Comparison of ENCODE assay signal across 9 cellular contexts in genomic region chr4:173505924-173506779, GRCh38. TPM values are rescaled to one million over a fixed set of nuclear protein-coding genes. Genes with fewer than 3 reads are reported as not detected.
A peak's percentile ranks its signal among the peaks of the same experiment; 100 is the strongest.
DNase-seq lines count a peak whose midpoint lies in the region; ATAC-seq and TF ChIP-seq lines count a peak whose summit lies in the region.
"Had no signal": no experiment of that assay in that cellular context is flagged by ENCODE, and none has a peak within 500 bp of the region (broad histone marks: within the 10 kb centered on the region; RNA-seq: fewer than 3 reads in every experiment).

No MANE protein-coding gene starts in this region.

- DNase-seq in DMS53 treated with DMSO at 0.1 percent for 48 hours (lab: John Stamatoyannopoulos, UW; ENCODE audit: unreplicated experiment), result peak; percentile 21
- DNase-seq in NCI-H2081 treated with DMSO at 0.1 percent for 48 hours (lab: John Stamatoyannopoulos, UW), result peak; percentile 11
- DNase-seq in activated naive CD4-positive, alpha-beta T cell treated with anti-CD3 and anti-CD28 coated beads, Interleukin-2, amount 10 ng/mL, durations not matched to agents 7 days and 5 days, result peak; percentile 73
- DNase-seq in heart right ventricle, result peak; percentile 66
- no peak for DNase-seq in retinal pigment epithelial cell (ENCODE audit: low read depth)
- no peak for DNase-seq in prostate gland (ENCODE audit: low spot score)

- H3K9me3 ChIP-seq in heart right ventricle (peaks cover 0 to 7% (median 0%) of the 10 kb centered on the region in 11 donors), prostate gland (no peaks in the 10 kb centered on the region)

- 23 to 26% methylated on average over 20 of the region's 20 CpGs for WGBS in heart right ventricle, 2 donors
- WGBS in prostate gland, result 34% methylated on average over 20 of the region's 20 CpGs

- H3K4me1 ChIP-seq in heart right ventricle, result peaks cover 0 to 57% (median 12%) of the 10 kb centered on the region in 9 donors
- H3K4me1 ChIP-seq in prostate gland (replicated peaks), result no peaks in the 10 kb centered on the region

- no peak for TF ChIP-seq POLR2A in prostate gland (IDR thresholded peaks at IDR 0.05)

- H3K27ac Mint-ChIP-seq in activated naive CD4-positive, alpha-beta T cell treated with anti-CD3 and anti-CD28 coated beads, Interleukin-2, amount 10 ng/mL, durations not matched to agents 7 days and 5 days, result no peak overlapping the region

- peaks cover 49% of the 10 kb centered on the region for H3K4me1 Mint-ChIP-seq in activated naive CD4-positive, alpha-beta T cell treated with anti-CD3 and anti-CD28 coated beads, Interleukin-2, amount 10 ng/mL, durations not matched to agents 7 days and 5 days

- TF ChIP-seq CTCF in heart right ventricle (IDR thresholded peaks at IDR 0.05), result peak; percentile 53 to 87 (median 77)
- TF ChIP-seq CTCF in retinal pigment epithelial cell (conservative IDR thresholded peaks at IDR 0.05; ENCODE audit: low read depth, low read length), result peak; percentile 87
- TF ChIP-seq CTCF in prostate gland (IDR thresholded peaks at IDR 0.05), result peak in 1 of 4 experiments; percentile 28

- intact Hi-C loops in heart right ventricle (cut with DNase I) (loop anchor here in 9 of 10 donors (1.0 to 10.0 kb wide), 19 partner anchors 191 to 809 kb away; no protein-coding TSS in a partner anchor), prostate gland (cut with DNase I) (loop anchor here (5.0 to 10.0 kb wide), 2 partner anchors 479 to 616 kb away; no protein-coding TSS in a partner anchor)

- H3K27me3 ChIP-seq in heart right ventricle (peaks cover 0 to 99% (median 42%) of the 10 kb centered on the region in 7 donors), prostate gland (replicated peaks; ENCODE audit: insufficient read depth) (peaks cover 44% of the 10 kb centered on the region)

- H3K9me3 Mint-ChIP-seq in activated naive CD4-positive, alpha-beta T cell treated with anti-CD3 and anti-CD28 coated beads, Interleukin-2, amount 10 ng/mL, durations not matched to agents 7 days and 5 days, result peaks cover 5% of the 10 kb centered on the region

- CTCF ChIA-PET in activated naive CD4-positive, alpha-beta T cell treated with anti-CD3 and anti-CD28 coated beads, Interleukin-2, amount 10 ng/mL, durations not matched to agents 7 days and 5 days (lab: Charles Lee), result interaction anchor here (0.9 to 2.4 kb wide), 11 partner anchors 8 to 614 kb away, joined by 3 to 12 read pairs (median 5); no protein-coding TSS in a partner anchor

- H3K36me3 ChIP-seq in heart right ventricle (no peaks in the 10 kb centered on the region), prostate gland (no peaks in the 10 kb centered on the region)

- H3K27ac ChIP-seq in heart right ventricle (peak overlapping the region in 9 of 10 donors; percentile 77 to 94 (median 91)), prostate gland (no peak overlapping the region)

- peaks cover 100% of the 10 kb centered on the region for H3K27me3 Mint-ChIP-seq in activated naive CD4-positive, alpha-beta T cell treated with anti-CD3 and anti-CD28 coated beads, Interleukin-2, amount 10 ng/mL, durations not matched to agents 7 days and 5 days

- H3K36me3 Mint-ChIP-seq in activated naive CD4-positive, alpha-beta T cell treated with anti-CD3 and anti-CD28 coated beads, Interleukin-2, amount 10 ng/mL, durations not matched to agents 7 days and 5 days, result peaks cover 16% of the 10 kb centered on the region

- no peak overlapping the region for H3K4me3 Mint-ChIP-seq in activated naive CD4-positive, alpha-beta T cell treated with anti-CD3 and anti-CD28 coated beads, Interleukin-2, amount 10 ng/mL, durations not matched to agents 7 days and 5 days

- peak; percentile 56 for ATAC-seq in GM19025 (IDR thresholded peaks at IDR 0.05; ENCODE audit: low read depth, unreplicated experiment)
- ATAC-seq in HG03060 (IDR thresholded peaks at IDR 0.05; ENCODE audit: low read depth, unreplicated experiment), result peak; percentile 68
- peak; percentile 51 to 78 (median 66) for ATAC-seq in heart right ventricle

- H3K4me3 ChIP-seq in heart right ventricle (peak overlapping the region in 9 of 10 donors; percentile 15 to 60 (median 46)), retinal pigment epithelial cell (ENCODE audit: low read length) (peak overlapping the region; percentile 24), prostate gland (no peak overlapping the region)

RNA-seq across cellular contexts. Expression of gene HAND2, which starts 23.9 kb away (rescaled TPM):
- total RNA-seq in heart right ventricle (100 to 1,000 TPM in 7 of 10 donors, 10 to 100 TPM in 3; 64.6 to 196 (median 130) TPM), prostate gland (1 to 10 TPM in 1 of 2 donors, not detected in 1; 7.5 TPM)
- polyA plus RNA-seq in heart right ventricle, result 10 to 100 TPM; 48.6 to 90.7 TPM
- total RNA-seq: dermis microvascular lymphatic vessel endothelial cell had no signal

Comparison
In these comparisons a context has a peak if more than half of its experiments do, and no peak if none do; other contexts are left out.
1. DNase-seq: peak in DMS53 treated with DMSO at 0.1 percent for 48 hours (single experiment), NCI-H2081 treated with DMSO at 0.1 percent for 48 hours (single experiment), activated naive CD4-positive, alpha-beta T cell treated with anti-CD3 and anti-CD28 coated beads, Interleukin-2, amount 10 ng/mL, durations not matched to agents 7 days and 5 days (single experiment) and heart right ventricle (2 of 2); none in retinal pigment epithelial cell (single experiment) and prostate gland (single experiment).
2. H3K27ac ChIP-seq: peak in heart right ventricle (9 of 10); none in prostate gland (0 of 2).
3. H3K4me3 ChIP-seq: peak in heart right ventricle (9 of 10) and retinal pigment epithelial cell (single experiment); none in prostate gland (0 of 2).
4. RNA of gene HAND2, which starts 23.9 kb away (total RNA-seq): 64.6 to 196 TPM in heart right ventricle; 7.5 TPM in prostate gland; every median in the first group is over 4 times any median in the second.
5. Peak in every context shown above with its lines, with median percentiles within 50 percentile points of each other: ATAC-seq.